8 cellular contexts compared by ENCODE assay signal in genomic region chr5:150672237-150672883, GRCh38. TPM values are rescaled to one million over a fixed set of nuclear protein-coding genes. Genes with fewer than 3 reads are reported as not detected.
DNase-seq lines count a peak whose midpoint lies in the region; ATAC-seq and TF ChIP-seq lines count a peak whose summit lies in the region.

No MANE protein-coding gene starts in this region.

- no peaks in the 10 kb centered on the region for H3K36me3 Mint-ChIP-seq in activated naive CD4-positive, alpha-beta T cell treated with anti-CD3 and anti-CD28 coated beads, Interleukin-2, amount 50 U/mL, for 24 hours

- DNase-seq in DND-41 (peak; percentile 49), KBM-7 (peak; percentile 70), left ventricle myocardium superior (peak; percentile 66), NCI-H774 (lab: John Stamatoyannopoulos, UW) (no peak)
- no peak for DNase-seq in effector CD8-positive, alpha-beta T cell (lab: John Stamatoyannopoulos, UW)

- peak overlapping the region; percentile 68 for H3K27ac ChIP-seq in DND-41 (ENCODE audit: low read length)
- no peak overlapping the region for H3K27ac ChIP-seq in rectal smooth muscle tissue (ENCODE audit: low read depth, low read length)

- peak overlapping the region; percentile 65 for H3K9ac ChIP-seq in DND-41 (ENCODE audit: low read depth, low read length)
- H3K9ac ChIP-seq in rectal smooth muscle tissue (ENCODE audit: low read length): no peak overlapping the region

- peak overlapping the region; percentile 91 for H2AFZ ChIP-seq in DND-41 (ENCODE audit: low read depth, low read length)

- no peaks in the 10 kb centered on the region for H3K36me3 ChIP-seq in DND-41 (ENCODE audit: insufficient read depth, low read length)
- no peaks in the 10 kb centered on the region for H3K36me3 ChIP-seq in rectal smooth muscle tissue (ENCODE audit: control insufficient read depth, insufficient read depth, low read length)

- no peaks in the 10 kb centered on the region for H3K79me2 ChIP-seq in DND-41 (ENCODE audit: insufficient read depth, low read length)

- H3K27ac Mint-ChIP-seq in activated naive CD4-positive, alpha-beta T cell treated with anti-CD3 and anti-CD28 coated beads, Interleukin-2, amount 50 U/mL, for 24 hours: no peak overlapping the region

- no peaks in the 10 kb centered on the region for H4K20me1 ChIP-seq in DND-41 (ENCODE audit: insufficient read depth, low read length)

- H3K4me3 Mint-ChIP-seq in activated naive CD4-positive, alpha-beta T cell treated with anti-CD3 and anti-CD28 coated beads, Interleukin-2, amount 50 U/mL, for 24 hours: peak overlapping the region; percentile 79

- peaks cover 14% of the 10 kb centered on the region for H3K4me1 Mint-ChIP-seq in activated naive CD4-positive, alpha-beta T cell treated with anti-CD3 and anti-CD28 coated beads, Interleukin-2, amount 50 U/mL, for 24 hours

- in situ Hi-C loops in KBM-7 (cut with MboI; ENCODE audit: low pct_unique_long_range_greater_than_20kb, low sequenced_read_pairs): no loop called here

- intact Hi-C loops in left ventricle myocardium superior (cut with micrococcal nuclease): no loop called here

- peaks cover 28% of the 10 kb centered on the region for H3K4me1 ChIP-seq in DND-41 (ENCODE audit: insufficient read depth, low read length)
- peaks cover 3% of the 10 kb centered on the region for H3K4me1 ChIP-seq in rectal smooth muscle tissue (ENCODE audit: control insufficient read depth, insufficient read depth, low read length)

- no peak for TF ChIP-seq CTCF in DND-41 (IDR thresholded peaks at IDR 0.05; ENCODE audit: borderline replicate concordance, extremely low read depth, low read length, poor library complexity, severe bottlenecking)

- H3K4me3 ChIP-seq in DND-41 (ENCODE audit: low read depth in 1 of 2, low read length in 2 of 2) (peak overlapping the region; percentile 37 to 73; a peak in 3 of 4 replicates), rectal smooth muscle tissue (ENCODE audit: low read length) (peak overlapping the region; percentile 74)

- H3K4me2 ChIP-seq in DND-41 (ENCODE audit: insufficient read depth, low read length): peak overlapping the region; percentile 88

- H3K9me3 Mint-ChIP-seq in activated naive CD4-positive, alpha-beta T cell treated with anti-CD3 and anti-CD28 coated beads, Interleukin-2, amount 50 U/mL, for 24 hours: no peaks in the 10 kb centered on the region

- H3K9me3 ChIP-seq in DND-41 (ENCODE audit: insufficient read depth, low read length, severe bottlenecking): no peaks in the 10 kb centered on the region

- ATAC-seq in DND-41 (ENCODE audit: insufficient read depth, low read depth): peak; percentile 82
- ATAC-seq in left ventricle myocardium superior: peak; percentile 48
- ATAC-seq in HG03108 (IDR thresholded peaks at IDR 0.05; ENCODE audit: unreplicated experiment): no peak

- peaks cover 13% of the 10 kb centered on the region for H3K27me3 Mint-ChIP-seq in activated naive CD4-positive, alpha-beta T cell treated with anti-CD3 and anti-CD28 coated beads, Interleukin-2, amount 50 U/mL, for 24 hours

- peaks cover 14% of the 10 kb centered on the region for H3K27me3 ChIP-seq in DND-41 (ENCODE audit: insufficient read depth, low read length, poor library complexity)
- peaks cover 3% of the 10 kb centered on the region for H3K27me3 ChIP-seq in rectal smooth muscle tissue (ENCODE audit: control insufficient read depth, insufficient read depth, low read length)

RNA-seq across cellular contexts. Expression of gene MYOZ3, which starts 11.3 kb away (rescaled TPM):
- total RNA-seq in left ventricle myocardium superior: 3.2 TPM

RNA-seq across cellular contexts. Expression of gene RBM22, which starts 28.5 kb away (rescaled TPM):
- total RNA-seq in left ventricle myocardium superior: 28.9 TPM

RNA-seq across cellular contexts. Expression of gene SYNPO, which starts 31.9 kb away (rescaled TPM):
- total RNA-seq in left ventricle myocardium superior: 675 TPM

Comparison
In these comparisons a context has a peak if more than half of its experiments do, and no peak if none do; other contexts are left out.
1. DNase-seq: peak in DND-41 (single experiment), KBM-7 (single experiment) and left ventricle myocardium superior (single experiment); none in NCI-H774 (single experiment) and effector CD8-positive, alpha-beta T cell (single experiment).